Comparison of ENCODE assay signal across 2 cellular contexts in the genomic region with DNA sequence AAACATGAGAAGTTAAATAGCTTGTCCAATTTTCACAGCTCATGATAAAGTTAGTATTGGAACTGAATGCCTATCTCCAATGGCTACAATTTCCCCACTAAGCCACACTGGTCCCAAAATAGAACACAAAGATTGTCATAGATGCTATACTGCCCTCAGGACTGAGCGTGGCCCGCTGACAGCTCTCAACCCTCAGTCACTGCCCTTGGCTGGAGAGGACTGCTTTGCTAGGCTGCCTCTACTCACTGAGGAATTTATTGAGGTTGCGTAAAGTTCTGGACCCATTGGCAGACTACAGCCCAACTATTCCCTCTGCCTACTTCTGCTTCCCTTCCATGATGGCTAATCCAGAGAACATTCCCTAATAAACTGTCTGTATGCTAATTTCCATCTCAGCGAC.
TF ChIP-seq lines count a peak whose summit lies in the region.

No MANE protein-coding gene starts in this region.

TF ChIP-seq in IMR-90, 13 proteins besides CTCF, POLR2A, EP300 and RAD21:
- TF ChIP-seq FOS (IDR thresholded peaks at IDR 0.05; ENCODE audit: low read depth, low read length) (no peak), RFX5 (IDR thresholded peaks at IDR 0.05; ENCODE audit: low read depth, low read length) (no peak), CEBPB (IDR thresholded peaks at IDR 0.05; ENCODE audit: low read depth, low read length) (no peak), BHLHE40 (IDR thresholded peaks at IDR 0.05; ENCODE audit: low read depth, low read length) (no peak), MAFK (IDR thresholded peaks at IDR 0.05; ENCODE audit: low read depth, low read length) (no peak), CHD1 (IDR thresholded peaks at IDR 0.05; ENCODE audit: low read depth, low read length) (no peak), NFE2L2 (IDR thresholded peaks at IDR 0.05; ENCODE audit: low read depth, low read length) (no peak), SMC3 (IDR thresholded peaks at IDR 0.05; ENCODE audit: low read depth, low read length) (no peak), MAZ (IDR thresholded peaks at IDR 0.05; ENCODE audit: borderline replicate concordance, low read depth, low read length) (no peak), RCOR1 (IDR thresholded peaks at IDR 0.05; ENCODE audit: insufficient replicate concordance, low read length) (no peak), MXI1 (IDR thresholded peaks at IDR 0.05; ENCODE audit: borderline replicate concordance, low read depth, low read length) (no peak)
- TF ChIP-seq, protein P1, sequence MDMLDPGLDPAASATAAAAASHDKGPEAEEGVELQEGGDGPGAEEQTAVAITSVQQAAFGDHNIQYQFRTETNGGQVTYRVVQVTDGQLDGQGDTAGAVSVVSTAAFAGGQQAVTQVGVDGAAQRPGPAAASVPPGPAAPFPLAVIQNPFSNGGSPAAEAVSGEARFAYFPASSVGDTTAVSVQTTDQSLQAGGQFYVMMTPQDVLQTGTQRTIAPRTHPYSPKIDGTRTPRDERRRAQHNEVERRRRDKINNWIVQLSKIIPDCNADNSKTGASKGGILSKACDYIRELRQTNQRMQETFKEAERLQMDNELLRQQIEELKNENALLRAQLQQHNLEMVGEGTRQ (IDR thresholded peaks at IDR 0.05; ENCODE audit: low read depth, low read length): no peak
- TF ChIP-seq, protein P2, sequence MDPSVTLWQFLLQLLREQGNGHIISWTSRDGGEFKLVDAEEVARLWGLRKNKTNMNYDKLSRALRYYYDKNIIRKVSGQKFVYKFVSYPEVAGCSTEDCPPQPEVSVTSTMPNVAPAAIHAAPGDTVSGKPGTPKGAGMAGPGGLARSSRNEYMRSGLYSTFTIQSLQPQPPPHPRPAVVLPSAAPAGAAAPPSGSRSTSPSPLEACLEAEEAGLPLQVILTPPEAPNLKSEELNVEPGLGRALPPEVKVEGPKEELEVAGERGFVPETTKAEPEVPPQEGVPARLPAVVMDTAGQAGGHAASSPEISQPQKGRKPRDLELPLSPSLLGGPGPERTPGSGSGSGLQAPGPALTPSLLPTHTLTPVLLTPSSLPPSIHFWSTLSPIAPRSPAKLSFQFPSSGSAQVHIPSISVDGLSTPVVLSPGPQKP (IDR thresholded peaks at IDR 0.05; ENCODE audit: borderline replicate concordance, low read depth, low read length): no peak

TF ChIP-seq in GM12878, 131 proteins besides CTCF, POLR2A, EP300 and RAD21:
- TF ChIP-seq MTA2 (IDR thresholded peaks at IDR 0.05; ENCODE audit: low read depth): no peak
- TF ChIP-seq, protein P3, sequence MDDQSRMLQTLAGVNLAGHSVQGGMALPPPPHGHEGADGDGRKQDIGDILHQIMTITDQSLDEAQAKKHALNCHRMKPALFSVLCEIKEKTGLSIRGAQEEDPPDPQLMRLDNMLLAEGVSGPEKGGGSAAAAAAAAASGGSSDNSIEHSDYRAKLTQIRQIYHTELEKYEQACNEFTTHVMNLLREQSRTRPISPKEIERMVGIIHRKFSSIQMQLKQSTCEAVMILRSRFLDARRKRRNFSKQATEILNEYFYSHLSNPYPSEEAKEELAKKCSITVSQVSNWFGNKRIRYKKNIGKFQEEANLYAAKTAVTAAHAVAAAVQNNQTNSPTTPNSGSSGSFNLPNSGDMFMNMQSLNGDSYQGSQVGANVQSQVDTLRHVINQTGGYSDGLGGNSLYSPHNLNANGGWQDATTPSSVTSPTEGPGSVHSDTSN (IDR thresholded peaks at IDR 0.05; ENCODE audit: insufficient replicate concordance, low read depth, low read length): no peak
- TF ChIP-seq, protein P2 (IDR thresholded peaks at IDR 0.05; ENCODE audit: low read depth, low read length): no peak
- TF ChIP-seq KLF5 (IDR thresholded peaks at IDR 0.05; ENCODE audit: partially characterized antibody): no peak
- TF ChIP-seq RCOR1 (conservative IDR thresholded peaks at IDR 0.05; ENCODE audit: low read depth, low read length): no peak
- TF ChIP-seq, protein P4, sequence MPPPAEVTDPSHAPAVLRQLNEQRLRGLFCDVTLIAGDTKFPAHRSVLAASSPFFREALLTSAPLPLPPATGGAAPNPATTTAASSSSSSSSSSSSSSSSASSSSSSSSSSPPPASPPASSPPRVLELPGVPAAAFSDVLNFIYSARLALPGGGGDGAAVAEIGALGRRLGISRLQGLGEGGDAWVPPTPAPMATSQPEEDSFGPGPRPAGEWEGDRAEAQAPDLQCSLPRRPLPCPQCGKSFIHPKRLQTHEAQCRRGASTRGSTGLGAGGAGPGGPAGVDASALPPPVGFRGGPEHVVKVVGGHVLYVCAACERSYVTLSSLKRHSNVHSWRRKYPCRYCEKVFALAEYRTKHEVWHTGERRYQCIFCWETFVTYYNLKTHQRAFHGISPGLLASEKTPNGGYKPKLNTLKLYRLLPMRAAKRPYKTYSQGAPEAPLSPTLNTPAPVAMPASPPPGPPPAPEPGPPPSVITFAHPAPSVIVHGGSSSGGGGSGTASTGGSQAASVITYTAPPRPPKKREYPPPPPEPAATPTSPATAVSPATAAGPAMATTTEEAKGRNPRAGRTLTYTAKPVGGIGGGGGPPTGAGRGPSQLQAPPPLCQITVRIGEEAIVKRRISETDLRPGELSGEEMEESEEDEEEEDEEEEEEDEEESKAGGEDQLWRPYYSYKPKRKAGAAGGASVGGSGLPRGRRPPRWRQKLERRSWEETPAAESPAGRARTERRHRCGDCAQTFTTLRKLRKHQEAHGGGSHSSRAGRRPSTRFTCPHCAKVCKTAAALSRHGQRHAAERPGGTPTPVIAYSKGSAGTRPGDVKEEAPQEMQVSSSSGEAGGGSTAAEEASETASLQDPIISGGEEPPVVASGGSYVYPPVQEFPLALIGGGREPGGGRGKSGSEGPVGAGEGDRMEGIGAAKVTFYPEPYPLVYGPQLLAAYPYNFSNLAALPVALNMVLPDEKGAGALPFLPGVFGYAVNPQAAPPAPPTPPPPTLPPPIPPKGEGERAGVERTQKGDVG (CRISPR knock-in tag; IDR thresholded peaks at IDR 0.05): no peak
- TF ChIP-seq NFYA (IDR thresholded peaks at IDR 0.05; ENCODE audit: borderline replicate concordance, low read depth, low read length): no peak
- no peak for TF ChIP-seq BRCA1 (IDR thresholded peaks at IDR 0.05; ENCODE audit: low read depth, low read length)
